ENCODE assay signal across 28 cellular contexts in genomic region chr12:29537292-29537691, GRCh38. TPM values are rescaled to one million over a fixed set of nuclear protein-coding genes. Genes with fewer than 3 reads are reported as not detected.
DNase-seq lines count a peak whose midpoint lies in the region; ATAC-seq and TF ChIP-seq lines count a peak whose summit lies in the region.
"Had no signal": no experiment of that assay in that cellular context is flagged by ENCODE, and none has a peak within 500 bp of the region (broad histone marks: within the 10 kb centered on the region; RNA-seq: fewer than 3 reads in every experiment).

No MANE protein-coding gene starts in this region.

- ATAC-seq in heart right ventricle (no peak), HG03039 (IDR thresholded peaks at IDR 0.05; ENCODE audit: unreplicated experiment) (no peak)
- ATAC-seq: activated CD8-positive, alpha-beta T cell treated with anti-CD3 and anti-CD28 coated beads, Interleukin-2, amount 10 ng/mL, durations not matched to agents 7 days and 5 days; effector memory CD8-positive, alpha-beta T cell; left ventricle myocardium superior; natural killer cell; stimulated activated memory B cell treated with anti-CD40 and anti-IgM and Interleukin-4, amounts not matched to agents 10 μg/mL and 1 μg/mL and 100 μg/mL, for 72 hours had no signal

- H2AFZ ChIP-seq in parathyroid adenoma = peak overlapping the region; percentile 50

- H3K9ac ChIP-seq in parathyroid adenoma = no peak overlapping the region

- H3K27me3 ChIP-seq in parathyroid adenoma (ENCODE audit: control insufficient read depth, insufficient read depth, low read length) (no peaks in the 10 kb centered on the region), heart right ventricle (no peaks in the 10 kb centered on the region)
- H3K27me3 ChIP-seq: colonic mucosa, esophagus squamous epithelium had no signal

- H3K36me3 ChIP-seq in parathyroid adenoma (ENCODE audit: control insufficient read depth, insufficient read depth, low read length) = no peaks in the 10 kb centered on the region
- H3K36me3 ChIP-seq in heart right ventricle = peaks cover 0 to 44% (median 0%) of the 10 kb centered on the region in 9 donors
- H3K36me3 ChIP-seq: colonic mucosa, esophagus squamous epithelium, ovary had no signal

- WGBS in heart right ventricle, 2 donors = 85 to 89% methylated on average over 2 of the region's 2 CpGs

- peaks cover 7% of the 10 kb centered on the region for H3K79me2 ChIP-seq in parathyroid adenoma

- peak; percentile 9 for DNase-seq in EH (ENCODE audit: low read depth)
- peak; percentile 89 for DNase-seq in amniotic epithelial cell (ENCODE audit: low read depth)
- DNase-seq in fibroblast of mammary gland (ENCODE audit: low read depth) = peak; percentile 76
- DNase-seq in heart right ventricle = no peak
- DNase-seq in KBM-7 = no peak
- DNase-seq: activated CD8-positive, alpha-beta T cell treated with anti-CD3 and anti-CD28 coated beads, Interleukin-2, amount 10 ng/mL, durations not matched to agents 7 days and 5 days; activated gamma-delta T cell; CD4-positive, alpha-beta T cell; colonic mucosa; DMS153; effector memory CD8-positive, alpha-beta T cell; esophagus squamous epithelium; GOT3; hippocampal formation; immature natural killer cell; Kasumi-1; left ventricle myocardium superior; midbrain; natural killer cell; NCI-H1048; NCI-H1694 treated with DMSO at 0.1 percent for 48 hours; NCI-H69; ovary; stimulated activated CD4-positive, alpha-beta T cell treated with anti-CD3 and anti-CD28 coated beads, Interleukin-4, amount 100 ng/mL, for 1 hour had no signal

- H3K27ac ChIP-seq in parathyroid adenoma = peak overlapping the region; percentile 98
- H3K27ac ChIP-seq in heart right ventricle = no peak overlapping the region
- H3K27ac ChIP-seq: colonic mucosa, esophagus squamous epithelium, ovary had no signal

- H3K9me3 ChIP-seq in parathyroid adenoma (ENCODE audit: control insufficient read depth, low read length) = no peaks in the 10 kb centered on the region
- no peaks in the 10 kb centered on the region for H3K9me3 ChIP-seq in heart right ventricle
- H3K9me3 ChIP-seq: colonic mucosa, esophagus squamous epithelium, ovary had no signal

- peaks cover 57% of the 10 kb centered on the region for H3K4me1 ChIP-seq in parathyroid adenoma
- H3K4me1 ChIP-seq in heart right ventricle = no peaks in the 10 kb centered on the region
- H3K4me1 ChIP-seq: colonic mucosa had no signal

- intact Hi-C loops in heart right ventricle (cut with DNase I) = loop anchor here in 2 of 10 donors (10.0 kb wide), 2 partner anchors 348 to 358 kb away; no protein-coding TSS in a partner anchor

- TF ChIP-seq CTCF in fibroblast of mammary gland (conservative IDR thresholded peaks at IDR 0.05; ENCODE audit: control insufficient read depth, insufficient read depth, low read depth, low read length) (no peak), parathyroid adenoma (IDR thresholded peaks at IDR 0.05) (no peak), heart right ventricle (IDR thresholded peaks at IDR 0.05) (no peak)

- H3K4me2 ChIP-seq in parathyroid adenoma (ENCODE audit: low read length) = no peak overlapping the region

- H3K4me3 ChIP-seq in fibroblast of mammary gland (ENCODE audit: control insufficient read depth, low read depth, low read length) (no peak overlapping the region), parathyroid adenoma (ENCODE audit: low read depth, low read length) (no peak overlapping the region), heart right ventricle (no peak overlapping the region)
- H3K4me3 ChIP-seq: colonic mucosa, esophagus squamous epithelium, ovary had no signal

- in situ Hi-C loops in KBM-7 (cut with MboI; ENCODE audit: low pct_unique_long_range_greater_than_20kb, low sequenced_read_pairs) = no loop called here

RNA-seq across cellular contexts. Expression of gene OVCH1, which starts 39.8 kb away (rescaled TPM):
- total RNA-seq in heart right ventricle = under 1 TPM in 4 of 10 donors, not detected in 6; 0.07 to 0.25 (median 0.21) TPM
- under 1 TPM; 0.12 to 0.44 TPM for polyA plus RNA-seq in heart right ventricle
- total RNA-seq: activated CD8-positive, alpha-beta T cell treated with anti-CD3 and anti-CD28 coated beads, Interleukin-2, amount 10 ng/mL, durations not matched to agents 7 days and 5 days; CD4-positive, alpha-beta T cell; colonic mucosa; natural killer cell; T-helper 1 cell treated with Interleukin-12 subunit alpha and Interleukin-12 subunit beta and Interleukin-4 antibody, amounts not matched to agents 30 ng/mL and 1 ng/mL, for 36 hours had no signal
- polyA plus RNA-seq: immature natural killer cell had no signal

Comparison
In these comparisons a context has a peak if more than half of its experiments do, and no peak if none do; other contexts are left out.
1. DNase-seq: peak in EH (single experiment), amniotic epithelial cell (single experiment) and fibroblast of mammary gland (single experiment); none in heart right ventricle (0 of 2) and KBM-7 (single experiment).